In the genomic region with DNA sequence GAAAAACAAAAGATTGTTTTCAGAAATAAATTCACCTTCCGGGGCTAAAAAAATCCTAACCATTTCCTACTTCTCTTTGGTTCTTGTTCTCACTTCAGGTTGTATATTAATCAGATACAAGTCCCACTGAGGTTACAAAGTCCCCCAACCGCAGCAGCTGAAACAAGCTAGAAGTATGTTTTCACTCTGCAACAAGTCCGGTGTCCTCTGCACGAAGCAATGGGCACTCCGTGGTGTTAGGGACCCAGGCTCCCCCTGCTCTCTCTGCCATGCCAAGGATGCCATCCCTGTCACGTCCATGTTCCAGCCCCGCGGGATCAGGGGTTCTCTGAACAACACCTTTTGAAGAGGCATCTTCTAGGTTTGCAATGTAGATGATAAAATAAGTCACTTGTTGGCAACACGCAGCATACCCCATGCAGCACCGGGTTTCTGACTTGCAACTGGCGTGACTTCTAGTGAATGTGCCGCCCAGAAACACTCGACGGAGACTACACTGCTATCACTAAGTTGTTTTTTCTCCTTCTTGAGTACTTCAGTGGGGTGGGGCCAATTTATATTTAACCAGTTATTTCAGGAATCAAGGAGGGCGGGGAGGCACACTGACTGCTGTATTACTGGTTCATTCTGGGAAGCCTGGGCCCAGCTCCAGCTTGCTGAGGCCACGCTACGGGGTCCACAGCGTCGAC, we compare ENCODE assay signal across 14 cellular contexts. TPM values are rescaled to one million over a fixed set of nuclear protein-coding genes. Genes with fewer than 3 reads are reported as not detected.
DNase-seq lines count a peak whose midpoint lies in the region; ATAC-seq, FAIRE-seq and TF ChIP-seq lines count a peak whose summit lies in the region.
"Had no signal": no experiment of that assay in that cellular context is flagged by ENCODE, and none has a peak within 500 bp of the region (broad histone marks: within the 10 kb centered on the region; RNA-seq: fewer than 3 reads in every experiment).

No MANE protein-coding gene starts in this region.

- CTCF ChIA-PET in endothelial cell of umbilical vein (lab: Charles Lee): interaction anchor here (1.4 kb wide), 1 partner anchor 11 kb away, joined by 3 read pairs; no protein-coding TSS in a partner anchor

- no peak overlapping the region for H3K27ac ChIP-seq in endothelial cell of umbilical vein (ENCODE audit: insufficient read depth, low read depth, low read length)
- H3K27ac ChIP-seq in lower lobe of right lung: peak overlapping the region; percentile 68
- peak overlapping the region; percentile 75 for H3K27ac ChIP-seq in upper lobe of right lung

- H3K9me1 ChIP-seq in endothelial cell of umbilical vein (replicated peaks; ENCODE audit: control insufficient read depth, extremely low read depth, insufficient read depth, low read length): no peaks in the 10 kb centered on the region

- peak; percentile 16 for DNase-seq in endothelial cell of umbilical vein (ENCODE audit: low read depth, low spot score)
- peak; percentile 76 for DNase-seq in lower lobe of right lung
- DNase-seq in upper lobe of right lung: peak; percentile 84
- DNase-seq in NCI-H146 treated with DMSO at 0.1 percent for 48 hours (lab: John Stamatoyannopoulos, UW; ENCODE audit: unreplicated experiment): no peak
- no peak for DNase-seq in DMS53 (lab: John Stamatoyannopoulos, UW)
- DNase-seq in GM03348 (ENCODE audit: low spot score): no peak
- no peak for DNase-seq in NCI-H1930 (lab: John Stamatoyannopoulos, UW)
- DNase-seq: amygdala; KBM-7; NCI-H345; stimulated activated CD4-positive, alpha-beta T cell treated with anti-CD3 and anti-CD28 coated beads, Interleukin-2, amount 100 ng/mL, for 24 hours had no signal

- H3K4me2 ChIP-seq in endothelial cell of umbilical vein (ENCODE audit: insufficient read depth, low read length): no peak overlapping the region

- peak; percentile 56 for ATAC-seq in HG02571 (IDR thresholded peaks at IDR 0.05; ENCODE audit: unreplicated experiment)
- peak; percentile 90 to 92 for ATAC-seq in lower lobe of right lung
- peak; percentile 91 for ATAC-seq in upper lobe of right lung

- intact Hi-C loops in endothelial cell of umbilical vein (cut with micrococcal nuclease): no loop called here
- intact Hi-C loops in lower lobe of right lung (cut with DNase I): no loop called here
- intact Hi-C loops in upper lobe of right lung (cut with DNase I): no loop called here

- H2AFZ ChIP-seq in endothelial cell of umbilical vein (ENCODE audit: low read depth, low read length): no peak overlapping the region

- no peak for TF ChIP-seq POLR2A in endothelial cell of umbilical vein (IDR thresholded peaks at IDR 0.05; ENCODE audit: low read depth, low read length)

- BruUV-seq in endothelial cell of umbilical vein (replicated peaks; lab: Mats Ljungman, UMichigan): no TSS peak

- no peak for TF ChIP-seq CTCF in endothelial cell of umbilical vein (IDR thresholded peaks at IDR 0.05; ENCODE audit: extremely low read depth in 1 of 2, insufficient read depth in 1 of 2, low read depth in 1 of 2, low read length in 2 of 2)
- no peak for TF ChIP-seq CTCF in lower lobe of right lung (IDR thresholded peaks at IDR 0.05)
- no peak for TF ChIP-seq CTCF in upper lobe of right lung (IDR thresholded peaks at IDR 0.05)

- no peaks in the 10 kb centered on the region for H3K79me2 ChIP-seq in endothelial cell of umbilical vein (ENCODE audit: control insufficient read depth, insufficient read depth, low read length)

- dilution Hi-C loops in endothelial cell of umbilical vein (cut with MboI; ENCODE audit: extremely low pct_ligation_motif_present, low sequenced_read_pairs): no loop called here

- H3K27me3 ChIP-seq in endothelial cell of umbilical vein (ENCODE audit: control insufficient read depth in 2 of 2, insufficient read depth in 2 of 2, low read length in 2 of 2) (no peaks in the 10 kb centered on the region), lower lobe of right lung (ENCODE audit: low read depth) (peaks cover 6% of the 10 kb centered on the region), upper lobe of right lung (no peaks in the 10 kb centered on the region)

- H3K9me3 ChIP-seq in endothelial cell of umbilical vein (replicated peaks; ENCODE audit: control insufficient read depth, insufficient read depth, low read length): no peaks in the 10 kb centered on the region
- no peaks in the 10 kb centered on the region for H3K9me3 ChIP-seq in lower lobe of right lung
- no peaks in the 10 kb centered on the region for H3K9me3 ChIP-seq in upper lobe of right lung

- no peak overlapping the region for H3K9ac ChIP-seq in endothelial cell of umbilical vein (replicated peaks; ENCODE audit: extremely low read depth, insufficient read depth, low read length)

- H3K36me3 ChIP-seq in endothelial cell of umbilical vein (ENCODE audit: control insufficient read depth in 2 of 2, extremely low read depth in 1 of 2, insufficient read depth in 2 of 2, low read length in 2 of 2): no peaks in the 10 kb centered on the region
- H3K36me3 ChIP-seq in lower lobe of right lung: no peaks in the 10 kb centered on the region
- H3K36me3 ChIP-seq in upper lobe of right lung: no peaks in the 10 kb centered on the region

- POLR2A ChIA-PET in endothelial cell of umbilical vein (lab: Charles Lee): no interaction called here

- H3K4me3 ChIP-seq in endothelial cell of umbilical vein (replicated peaks in 1 of 3; ENCODE audit: insufficient read depth in 1 of 3, low read depth in 1 of 3, low read length in 3 of 3) (no peak overlapping the region), lower lobe of right lung (peak overlapping the region; percentile 10), upper lobe of right lung (peak overlapping the region; percentile 4)

- no peak for FAIRE-seq in endothelial cell of umbilical vein (lab: Jason Lieb, UNC)

- no peaks in the 10 kb centered on the region for H4K20me1 ChIP-seq in endothelial cell of umbilical vein (replicated peaks; ENCODE audit: control insufficient read depth, extremely low read depth, insufficient read depth, low read length)

- peaks cover 6% of the 10 kb centered on the region for H3K4me1 ChIP-seq in endothelial cell of umbilical vein (ENCODE audit: control insufficient read depth, extremely low read depth, insufficient read depth, low read length)
- no peaks in the 10 kb centered on the region for H3K4me1 ChIP-seq in lower lobe of right lung
- peaks cover 4% of the 10 kb centered on the region for H3K4me1 ChIP-seq in upper lobe of right lung

RNA-seq across cellular contexts. Expression of a gene that starts 25.4 kb away (rescaled TPM):
- total RNA-seq in endothelial cell of umbilical vein (962 and 997 TPM in 2 replicates), lower lobe of right lung (677 TPM), upper lobe of right lung (751 TPM)
- 2,277 and 2,635 TPM in 2 replicates for polyA plus RNA-seq in endothelial cell of umbilical vein
- polyA plus RNA-seq in endothelial cell of umbilical vein (2011; cell fraction: cytosol; rRNA removed): 1,590 and 1,808 TPM in 2 replicates
- 663 and 818 TPM in 2 replicates for polyA plus RNA-seq in endothelial cell of umbilical vein (2011; cell fraction: nucleus; rRNA removed)
- polyA plus RNA-seq in endothelial cell of umbilical vein (2012): 1,068 and 1,665 TPM in 2 replicates
- polyA minus RNA-seq in endothelial cell of umbilical vein: 785 and 809 TPM in 2 replicates
- polyA minus RNA-seq in endothelial cell of umbilical vein (2011; cell fraction: cytosol; rRNA and poly(A)+ RNA removed): not detected
- polyA minus RNA-seq in endothelial cell of umbilical vein (2011; cell fraction: nucleus; rRNA and poly(A)+ RNA removed): 157 and 190 TPM in 2 replicates

RNA-seq across cellular contexts. Expression of a gene that starts 35.0 kb away (rescaled TPM):
- total RNA-seq in endothelial cell of umbilical vein (not detected in 2 replicates), lower lobe of right lung (not detected), upper lobe of right lung (not detected)
- polyA plus RNA-seq in endothelial cell of umbilical vein: not detected in 2 replicates
- polyA plus RNA-seq in endothelial cell of umbilical vein (2011; cell fraction: cytosol; rRNA removed): not detected in 2 replicates
- polyA plus RNA-seq in endothelial cell of umbilical vein (2011; cell fraction: nucleus; rRNA removed): not detected in 2 replicates
- polyA plus RNA-seq in endothelial cell of umbilical vein (2012): not detected in 2 replicates
- not detected in 2 replicates for polyA minus RNA-seq in endothelial cell of umbilical vein
- not detected for polyA minus RNA-seq in endothelial cell of umbilical vein (2011; cell fraction: cytosol; rRNA and poly(A)+ RNA removed)
- not detected in 2 replicates for polyA minus RNA-seq in endothelial cell of umbilical vein (2011; cell fraction: nucleus; rRNA and poly(A)+ RNA removed)
- total RNA-seq: mucosa of gallbladder; T-helper 1 cell treated with Interleukin-12 subunit alpha and Interleukin-12 subunit beta and Interleukin-4 antibody, amounts not matched to agents 30 ng/mL and 1 ng/mL, for 36 hours had no signal

RNA-seq across cellular contexts. Expression of a gene that starts 48.5 kb away (rescaled TPM):
- total RNA-seq in endothelial cell of umbilical vein (179 and 191 TPM in 2 replicates), lower lobe of right lung (143 TPM), upper lobe of right lung (141 TPM)
- 203 and 204 TPM in 2 replicates for polyA plus RNA-seq in endothelial cell of umbilical vein
- polyA plus RNA-seq in endothelial cell of umbilical vein (2011; cell fraction: cytosol; rRNA removed): 105 and 135 TPM in 2 replicates
- 410 and 434 TPM in 2 replicates for polyA plus RNA-seq in endothelial cell of umbilical vein (2011; cell fraction: nucleus; rRNA removed)
- polyA plus RNA-seq in endothelial cell of umbilical vein (2012): 141 and 210 TPM in 2 replicates
- polyA minus RNA-seq in endothelial cell of umbilical vein: 89.3 and 124 TPM in 2 replicates
- polyA minus RNA-seq in endothelial cell of umbilical vein (2011; cell fraction: cytosol; rRNA and poly(A)+ RNA removed): 162 TPM
- 90.9 and 99.0 TPM in 2 replicates for polyA minus RNA-seq in endothelial cell of umbilical vein (2011; cell fraction: nucleus; rRNA and poly(A)+ RNA removed)

RNA-seq across cellular contexts. Expression of a gene that starts 50.3 kb away (rescaled TPM):
- total RNA-seq in endothelial cell of umbilical vein: 81.2 and 97.0 TPM in 2 replicates
- 143 and 191 TPM in 2 replicates for polyA plus RNA-seq in endothelial cell of umbilical vein
- 88.0 and 122 TPM in 2 replicates for polyA plus RNA-seq in endothelial cell of umbilical vein (2011; cell fraction: cytosol; rRNA removed)
- polyA plus RNA-seq in endothelial cell of umbilical vein (2011; cell fraction: nucleus; rRNA removed): 63.9 and 66.0 TPM in 2 replicates
- polyA plus RNA-seq in endothelial cell of umbilical vein (2012): 46.8 and 73.3 TPM in 2 replicates
- polyA minus RNA-seq in endothelial cell of umbilical vein: 29.1 and 43.2 TPM in 2 replicates
- 66.5 TPM for polyA minus RNA-seq in endothelial cell of umbilical vein (2011; cell fraction: cytosol; rRNA and poly(A)+ RNA removed)
- 26.2 and 27.3 TPM in 2 replicates for polyA minus RNA-seq in endothelial cell of umbilical vein (2011; cell fraction: nucleus; rRNA and poly(A)+ RNA removed)
- total RNA-seq in lower lobe of right lung: 79.7 TPM
- 84.2 TPM for total RNA-seq in upper lobe of right lung

RNA-seq across cellular contexts. Expression of a gene that starts 53.1 kb away (rescaled TPM):
- total RNA-seq in endothelial cell of umbilical vein: 26.4 and 50.9 TPM in 2 replicates
- 16.5 and 25.2 TPM in 2 replicates for polyA plus RNA-seq in endothelial cell of umbilical vein
- 8.9 and 12.8 TPM in 2 replicates for polyA plus RNA-seq in endothelial cell of umbilical vein (2011; cell fraction: cytosol; rRNA removed)
- polyA plus RNA-seq in endothelial cell of umbilical vein (2011; cell fraction: nucleus; rRNA removed): 38.2 and 38.7 TPM in 2 replicates
- 16.0 and 21.5 TPM in 2 replicates for polyA plus RNA-seq in endothelial cell of umbilical vein (2012)
- 11.1 and 18.5 TPM in 2 replicates for polyA minus RNA-seq in endothelial cell of umbilical vein
- 76.5 TPM for polyA minus RNA-seq in endothelial cell of umbilical vein (2011; cell fraction: cytosol; rRNA and poly(A)+ RNA removed)
- polyA minus RNA-seq in endothelial cell of umbilical vein (2011; cell fraction: nucleus; rRNA and poly(A)+ RNA removed): 10.0 and 12.0 TPM in 2 replicates
- 54.1 TPM for total RNA-seq in lower lobe of right lung
- 38.2 TPM for total RNA-seq in upper lobe of right lung

Comparison
In these comparisons a context has a peak if more than half of its experiments do, and no peak if none do; other contexts are left out.
1. DNase-seq: peak in endothelial cell of umbilical vein (single experiment), lower lobe of right lung (single experiment) and upper lobe of right lung (single experiment); none in NCI-H146 treated with DMSO at 0.1 percent for 48 hours (single experiment), DMS53 (single experiment), GM03348 (single experiment) and NCI-H1930 (0 of 2).
2. H3K4me3 ChIP-seq: peak in lower lobe of right lung (single experiment) and upper lobe of right lung (single experiment); none in endothelial cell of umbilical vein (0 of 3).
3. Peak in every context shown above with its lines, with median percentiles within 50 percentile points of each other: ATAC-seq.